In genomic region chr19:1446713-1447564, GRCh38 we compare ENCODE assay signal across 8 cellular contexts.
DNase-seq lines count a peak whose midpoint lies in the region; ATAC-seq and TF ChIP-seq lines count a peak whose summit lies in the region.

No MANE protein-coding gene starts in this region.

- in situ Hi-C loops in GM13977 (cut with MboI; ENCODE audit: low pct_unique_long_range_greater_than_20kb, low sequenced_read_pairs, unreplicated experiment), result no loop called here

- peak; percentile 14 for DNase-seq in NCI-H1436 (lab: John Stamatoyannopoulos, UW)
- no peak for DNase-seq in NCI-H1436 treated with DMSO at 0.1 percent for 48 hours (lab: John Stamatoyannopoulos, UW)
- DNase-seq in GM13977 (ENCODE audit: low spot score), result peak; percentile 48
- peak; percentile 50 for DNase-seq in astrocyte of the hippocampus (ENCODE audit: low read depth, low spot score)
- peak; percentile 12 for DNase-seq in midbrain (lab: John Stamatoyannopoulos, UW)
- no peak for DNase-seq in NCI-H510A treated with DMSO at 0.1 percent for 48 hours (lab: John Stamatoyannopoulos, UW)

- TF ChIP-seq CTCF in GM13977 (IDR thresholded peaks at IDR 0.05; ENCODE audit: extremely low read depth, insufficient read depth, missing control alignments), result no peak

- no peak for ATAC-seq in GM18907 (IDR thresholded peaks at IDR 0.05; ENCODE audit: unreplicated experiment)
- no peak for ATAC-seq in HG02938 (IDR thresholded peaks at IDR 0.05; ENCODE audit: unreplicated experiment)

Comparison
In these comparisons a context has a peak if more than half of its experiments do, and no peak if none do; other contexts are left out.
1. DNase-seq: peak in NCI-H1436 (single experiment), GM13977 (single experiment), astrocyte of the hippocampus (single experiment) and midbrain (single experiment); none in NCI-H1436 treated with DMSO at 0.1 percent for 48 hours (single experiment) and NCI-H510A treated with DMSO at 0.1 percent for 48 hours (single experiment).